In genomic region chr19:12293771-12294307, GRCh38 we compare ENCODE assay signal across 1 cellular context.
TF ChIP-seq lines count a peak whose summit lies in the region.

No MANE protein-coding gene starts in this region.

TF ChIP-seq in A549, 52 proteins besides CTCF, POLR2A, EP300 and RAD21 (continued from another document):
- TF ChIP-seq HES2 (IDR thresholded peaks at IDR 0.05) = no peak
- no peak for TF ChIP-seq FOXS1 (CRISPR knock-in tag; IDR thresholded peaks at IDR 0.05)
- TF ChIP-seq JUN (IDR thresholded peaks at IDR 0.05) = no peak
